17 cellular contexts compared by ENCODE assay signal in the genomic region with DNA sequence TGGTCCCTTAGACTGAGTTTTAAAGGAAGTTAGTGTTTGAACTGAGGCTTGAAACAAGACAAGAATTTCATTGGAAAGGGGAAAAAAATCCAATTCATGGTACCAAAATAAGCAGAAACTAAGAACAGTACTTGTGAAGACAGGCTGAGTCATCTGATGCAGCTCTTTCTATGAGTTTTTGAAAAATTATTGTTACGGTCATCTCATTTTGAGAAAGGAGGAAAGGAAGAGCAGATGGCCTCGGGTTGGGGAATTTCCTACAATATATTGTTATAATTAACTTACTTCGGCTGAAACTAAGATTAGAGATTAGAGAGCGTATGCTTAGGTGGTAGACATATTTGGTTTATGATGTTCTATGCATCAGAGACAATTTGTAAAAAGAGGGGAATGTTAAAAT.
"Had no signal": no experiment of that assay in that cellular context is flagged by ENCODE, and none has a peak within 500 bp of the region (broad histone marks: within the 10 kb centered on the region; RNA-seq: fewer than 3 reads in every experiment).

No MANE protein-coding gene starts in this region.

- H3K4me1 ChIP-seq: adrenal gland, left ventricle myocardium inferior, transverse colon had no signal

- H3K36me3 ChIP-seq: adrenal gland, left ventricle myocardium inferior, transverse colon had no signal

- DNase-seq: activated CD4-positive, alpha-beta T cell treated with anti-CD3 and anti-CD28 coated beads for 4 hours; activated CD4-positive, alpha-beta T cell treated with anti-CD3 and anti-CD28 coated beads, Interleukin-2, amount 50 U/mL, for 4 hours; activated effector memory CD4-positive, alpha-beta T cell treated with anti-CD3 and anti-CD28 coated beads, Interleukin-2, amount 50 U/mL, for 16 hours; activated naive CD4-positive, alpha-beta T cell treated with anti-CD3 and anti-CD28 coated beads for 36 hours; activated naive CD8-positive, alpha-beta T cell treated with anti-CD3 and anti-CD28 coated beads for 36 hours; adrenal gland; aorta; dorsolateral prefrontal cortex; effector memory CD4-positive, alpha-beta T cell; glutamatergic neuron; left ventricle myocardium inferior; right cardiac atrium; stimulated activated naive CD4-positive, alpha-beta T cell treated with Interleukin-2 at 50 U/mL for 16 hours; transverse colon had no signal

- ATAC-seq: natural killer cell treated with Interleukin-12 subunit alpha and Interleukin-12 subunit beta and Interleukin-15 and Interleukin-18, amount 100 ng/mL, for 72 hours; right cardiac atrium had no signal

- H3K27me3 ChIP-seq: adrenal gland, transverse colon had no signal

- H3K9me3 ChIP-seq: adrenal gland, left ventricle myocardium inferior, transverse colon had no signal

- H3K4me3 ChIP-seq: adrenal gland, coronary artery, dorsolateral prefrontal cortex, left ventricle myocardium inferior, lung, transverse colon had no signal
